Comparison of ENCODE assay signal across 23 cellular contexts in genomic region chr4:20825493-20825892, GRCh38.
DNase-seq lines count a peak whose midpoint lies in the region; ATAC-seq and TF ChIP-seq lines count a peak whose summit lies in the region.
"Had no signal": no experiment of that assay in that cellular context is flagged by ENCODE, and none has a peak within 500 bp of the region (broad histone marks: within the 10 kb centered on the region; RNA-seq: fewer than 3 reads in every experiment).

No MANE protein-coding gene starts in this region.

- no peaks in the 10 kb centered on the region for H3K79me2 ChIP-seq in PC-3 (ENCODE audit: low read length)

- H3K4me3 ChIP-seq in testis (no peak overlapping the region), PC-3 (ENCODE audit: low read length) (no peak overlapping the region)

- no peaks in the 10 kb centered on the region for H3K27me3 Mint-ChIP-seq in stimulated activated memory B cell treated with anti-CD40 and anti-IgM and Interleukin-4, amounts not matched to agents 10 μg/mL and 1 μg/mL and 100 μg/mL, for 72 hours

- H3K9me3 Mint-ChIP-seq in stimulated activated memory B cell treated with anti-CD40 and anti-IgM and Interleukin-4, amounts not matched to agents 10 μg/mL and 1 μg/mL and 100 μg/mL, for 72 hours: peaks cover 10% of the 10 kb centered on the region
- H3K9me3 Mint-ChIP-seq: CD8-positive, alpha-beta T cell had no signal

- H3K27ac ChIP-seq in RWPE1 (no peak overlapping the region), epithelial cell of prostate (peak overlapping the region; percentile 10), testis (no peak overlapping the region), PC-3 (ENCODE audit: low read length) (no peak overlapping the region)

- H3K4me2 ChIP-seq in PC-3 (ENCODE audit: low read length): no peak overlapping the region

- H4K20me1 ChIP-seq in PC-3 (ENCODE audit: low read length): no peaks in the 10 kb centered on the region

- TF ChIP-seq CTCF in RWPE1 (conservative IDR thresholded peaks at IDR 0.05; ENCODE audit: low read depth) (no peak), testis (IDR thresholded peaks at IDR 0.05) (no peak), PC-3 (conservative IDR thresholded peaks at IDR 0.05; ENCODE audit: low read depth, low read length) (no peak)

- H2AFZ ChIP-seq in PC-3 (ENCODE audit: low read length): no peak overlapping the region

- H3K27ac Mint-ChIP-seq in stimulated activated memory B cell treated with anti-CD40 and anti-IgM and Interleukin-4, amounts not matched to agents 10 μg/mL and 1 μg/mL and 100 μg/mL, for 72 hours: no peak overlapping the region
- H3K27ac Mint-ChIP-seq: CD8-positive, alpha-beta T cell had no signal

- no peaks in the 10 kb centered on the region for H3F3A ChIP-seq in PC-3 (ENCODE audit: low read length, unreplicated experiment)

- H3K9me2 ChIP-seq in PC-3 (replicated peaks; ENCODE audit: low read length): no peaks in the 10 kb centered on the region

- no peak overlapping the region for H3K4me3 Mint-ChIP-seq in stimulated activated memory B cell treated with anti-CD40 and anti-IgM and Interleukin-4, amounts not matched to agents 10 μg/mL and 1 μg/mL and 100 μg/mL, for 72 hours
- H3K4me3 Mint-ChIP-seq: CD8-positive, alpha-beta T cell had no signal

- no peaks in the 10 kb centered on the region for H3K27me3 ChIP-seq in testis
- peaks cover 33% of the 10 kb centered on the region for H3K27me3 ChIP-seq in PC-3 (ENCODE audit: low read length)

- POLR2A ChIA-PET in RWPE1 (lab: Yijun Ruan, JAX; ENCODE audit: low non-redundant PET): no interaction called here
- POLR2A ChIA-PET in PC-3 (lab: Charles Lee; ENCODE audit: unreplicated experiment): no interaction called here

- no TSS peak for BruUV-seq in PC-3 (replicated peaks; lab: Mats Ljungman, UMichigan)

- peak; percentile 18 for DNase-seq in RWPE1 (ENCODE audit: low spot score)
- no peak for DNase-seq in epithelial cell of prostate (ENCODE audit: low read depth, low spot score)
- DNase-seq in occipital lobe (lab: John Stamatoyannopoulos, UW): peak; percentile 18
- no peak for DNase-seq in HuH-7 (ENCODE audit: low spot score)
- DNase-seq in testis: no peak
- no peak for DNase-seq in PC-3
- DNase-seq: C1 segment of cervical spinal cord; Caco-2; CD8-positive, alpha-beta T cell; DMS79; GF-D8; HCEC 1CT; NCI-H1105; NCI-H1436 treated with DMSO at 0.1 percent for 48 hours; NCI-H187 treated with DMSO at 0.1 percent for 48 hours; NCI-H2107; NCI-H446; NCI-H524 treated with DMSO at 0.1 percent for 48 hours; NCI-H774; NK-92 treated with Interleukin-12 subunit alpha and Interleukin-12 subunit beta, amount 100 ng/mL, for 24 hours; RPMI8226; SHP77 treated with DMSO at 0.1 percent for 48 hours had no signal

- 67 to 80% methylated on average over 3 of the region's 3 CpGs for WGBS in testis, 2 donors

- no peak for ATAC-seq in stimulated activated memory B cell treated with anti-CD40 and anti-IgM and Interleukin-4, amounts not matched to agents 10 μg/mL and 1 μg/mL and 100 μg/mL, for 72 hours
- no peak for ATAC-seq in PC-3
- ATAC-seq: CD8-positive, alpha-beta T cell had no signal

- no peaks in the 10 kb centered on the region for H3K4me1 Mint-ChIP-seq in stimulated activated memory B cell treated with anti-CD40 and anti-IgM and Interleukin-4, amounts not matched to agents 10 μg/mL and 1 μg/mL and 100 μg/mL, for 72 hours

- no peaks in the 10 kb centered on the region for H3K36me3 Mint-ChIP-seq in stimulated activated memory B cell treated with anti-CD40 and anti-IgM and Interleukin-4, amounts not matched to agents 10 μg/mL and 1 μg/mL and 100 μg/mL, for 72 hours
- H3K36me3 Mint-ChIP-seq: CD8-positive, alpha-beta T cell had no signal

- H3K36me3 ChIP-seq in testis (ENCODE audit: low read depth, missing control alignments) (no peaks in the 10 kb centered on the region), PC-3 (ENCODE audit: low read depth, low read length) (no peaks in the 10 kb centered on the region)

- H3K9ac ChIP-seq in PC-3 (ENCODE audit: low read length): no peak overlapping the region

- no peak for TF ChIP-seq POLR2A in testis (IDR thresholded peaks at IDR 0.05)

- intact Hi-C loops in testis (cut with DNase I; ENCODE audit: low total_unique reads) (no loop called here), PC-3 (cut with micrococcal nuclease) (no loop called here)

- CTCF ChIA-PET in RWPE1 (lab: Yijun Ruan, JAX) (no interaction called here), PC-3 (lab: Charles Lee) (no interaction called here)

- H3K9me3 ChIP-seq in testis (no peaks in the 10 kb centered on the region), PC-3 (ENCODE audit: low read length) (no peaks in the 10 kb centered on the region)
- H3K9me3 ChIP-seq: Caco-2 had no signal

- H3K4me1 ChIP-seq in testis: no peaks in the 10 kb centered on the region
- no peaks in the 10 kb centered on the region for H3K4me1 ChIP-seq in PC-3 (ENCODE audit: insufficient read depth, low read length)
- H3K4me1 ChIP-seq: Caco-2 had no signal

Comparison
In these comparisons a context has a peak if more than half of its experiments do, and no peak if none do; other contexts are left out.
1. DNase-seq: peak in RWPE1 (single experiment) and occipital lobe (single experiment); none in epithelial cell of prostate (single experiment), HuH-7 (single experiment), testis (single experiment) and PC-3 (single experiment).